Comparison of ENCODE assay signal across 16 cellular contexts in the genomic region with DNA sequence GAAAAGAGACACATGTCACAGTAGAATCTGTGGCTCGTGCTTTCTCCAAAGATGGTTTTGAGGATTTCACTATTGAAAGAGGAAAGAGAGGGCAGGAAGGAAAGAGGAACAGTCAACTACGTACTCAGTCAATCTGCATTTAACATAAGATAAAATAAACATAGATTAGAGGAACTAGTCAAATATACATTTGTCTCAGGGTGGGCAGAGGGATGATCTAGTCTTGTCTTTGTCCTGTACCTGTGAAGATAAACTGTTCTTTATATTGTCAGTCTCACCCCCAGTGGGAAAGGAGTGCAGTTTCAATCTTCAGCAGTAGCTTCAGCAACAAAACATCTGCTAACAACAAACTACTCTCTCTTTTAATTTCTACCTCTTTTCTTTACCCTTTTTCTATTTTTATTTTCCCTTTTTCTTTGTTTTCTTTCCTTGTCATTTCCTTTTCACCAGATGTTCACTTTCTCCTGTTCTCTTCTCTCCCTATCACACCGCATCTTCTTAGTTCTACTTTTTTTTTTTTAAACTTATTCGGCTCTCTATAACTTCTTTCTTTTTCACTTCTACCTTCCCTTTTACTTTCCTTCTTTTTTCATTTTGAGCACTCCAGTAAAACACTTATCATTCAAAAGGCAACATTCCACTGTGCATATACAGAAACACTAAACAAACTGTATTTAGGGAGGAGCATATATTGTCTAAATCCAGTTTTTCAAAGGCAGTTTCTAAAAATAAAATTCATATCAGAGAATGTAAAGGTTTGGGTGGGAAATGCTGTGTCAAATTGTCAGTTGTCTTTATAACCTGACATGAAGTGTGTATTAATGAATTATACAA. TPM values are rescaled to one million over a fixed set of nuclear protein-coding genes. Genes with fewer than 3 reads are reported as not detected.
DNase-seq lines count a peak whose midpoint lies in the region; ATAC-seq, FAIRE-seq and TF ChIP-seq lines count a peak whose summit lies in the region.
"Had no signal": no experiment of that assay in that cellular context is flagged by ENCODE, and none has a peak within 500 bp of the region (broad histone marks: within the 10 kb centered on the region; RNA-seq: fewer than 3 reads in every experiment).

No MANE protein-coding gene starts in this region.

- no peak for DNase-seq in IMR-90
- no peak for DNase-seq in dedifferentiated amniotic fluid mesenchymal stem cell (ENCODE audit: extremely low spot score)
- DNase-seq in NCI-H1417 (lab: John Stamatoyannopoulos, UW), result no peak
- no peak for DNase-seq in kidney
- DNase-seq: activated CD4-positive, alpha-beta T cell treated with anti-CD3 and anti-CD28 coated beads, Interleukin-2, amount 50 U/mL, for 48 hours; NCI-H187 treated with DMSO at 0.1 percent for 48 hours; NCI-H774; Right ventricle myocardium superior had no signal

- H3K14ac ChIP-seq in IMR-90 (replicated peaks; ENCODE audit: low read depth, low read length), result no peak overlapping the region; the same call in 1 of the 2 replicates

- no peak for TF ChIP-seq RAD21 in IMR-90 (IDR thresholded peaks at IDR 0.05; ENCODE audit: low read length)

- H3K4me2 ChIP-seq in IMR-90 (ENCODE audit: low read depth, low read length), result no peak overlapping the region
- H3K4me2 ChIP-seq: KMS-11 had no signal

- H3K79me1 ChIP-seq in IMR-90 (ENCODE audit: low read depth in 1 of 2, low read length in 2 of 2), result no peaks in the 10 kb centered on the region

- peak overlapping the region in 1 of 2 experiments; percentile 52; a peak in 1 of 4 replicates for H4K8ac ChIP-seq in IMR-90 (ENCODE audit: low read depth in 2 of 2, low read length in 2 of 2)

- no peak overlapping the region for H2AFZ ChIP-seq in IMR-90 (replicated peaks; ENCODE audit: low read length, poor library complexity)

- no peaks in the 10 kb centered on the region for H3K9me3 ChIP-seq in IMR-90 (ENCODE audit: control insufficient read depth, insufficient read depth, low read length)
- H3K9me3 ChIP-seq in mesodermal cell (ENCODE audit: control insufficient read depth, low read length), result no peaks in the 10 kb centered on the region
- no peaks in the 10 kb centered on the region for H3K9me3 ChIP-seq in kidney (ENCODE audit: control insufficient read depth in 1 of 2, low read length in 2 of 2)

- H3K4me3 ChIP-seq in IMR-90 (ENCODE audit: insufficient read depth, low read depth, low read length) (no peak overlapping the region), mesodermal cell (ENCODE audit: extremely low read depth, insufficient read depth, low read length, poor library complexity, severe bottlenecking) (no peak overlapping the region), kidney (ENCODE audit: low read length in 2 of 2) (no peak overlapping the region)

- in situ Hi-C loops in IMR-90 (cut with MboI; ENCODE audit: low sequenced_read_pairs), result no loop called here

- H2BK120ac ChIP-seq in IMR-90 (ENCODE audit: low read depth, low read length), result no peak overlapping the region

- no peak overlapping the region for H2BK15ac ChIP-seq in IMR-90 (ENCODE audit: low read depth, low read length)

- intact Hi-C loops in IMR-90 (cut with micrococcal nuclease), result no loop called here
- intact Hi-C loops in kidney (cut with DNase I), result no loop called here

- peak overlapping the region; percentile 24; the same call in 1 of the 2 replicates for H3K23ac ChIP-seq in IMR-90 (ENCODE audit: low read depth, low read length)

- no peaks in the 10 kb centered on the region for H3K27me3 ChIP-seq in IMR-90 (ENCODE audit: control insufficient read depth, insufficient read depth, low read length)

- H3K9ac ChIP-seq in IMR-90 (ENCODE audit: low read depth, low read length) (no peak overlapping the region), kidney (ENCODE audit: low read length in 2 of 2) (no peak overlapping the region)
- H3K9ac ChIP-seq: KMS-11 had no signal

- no peak overlapping the region for H3K56ac ChIP-seq in IMR-90 (ENCODE audit: extremely low read depth, insufficient read depth, low read length)

- no peak overlapping the region for H2AK9ac ChIP-seq in IMR-90 (replicated peaks; ENCODE audit: low read depth, low read length, poor library complexity)

- dilution Hi-C loops in IMR-90 (cut with HindIII; ENCODE audit: low sequenced_read_pairs, unreplicated experiment), result no loop called here

- BruUV-seq in IMR-90 (replicated peaks; lab: Mats Ljungman, UMichigan), result no TSS peak

- TF ChIP-seq CTCF in IMR-90 (conservative IDR thresholded peaks at IDR 0.05; ENCODE audit: low read depth, low read length), result no peak
- no peak for TF ChIP-seq CTCF in kidney (IDR thresholded peaks at IDR 0.05; ENCODE audit: borderline replicate concordance, extremely low read depth, insufficient read depth)

- H2BK20ac ChIP-seq in IMR-90 (ENCODE audit: low read depth, low read length), result peak overlapping the region; percentile 40; the same call in 1 of the 2 replicates

- peak; percentile 48 for ATAC-seq in GM18498 (IDR thresholded peaks at IDR 0.05; ENCODE audit: unreplicated experiment)
- peak; percentile 47 for ATAC-seq in GM19463 (IDR thresholded peaks at IDR 0.05; ENCODE audit: unreplicated experiment)
- ATAC-seq in IMR-90 (ENCODE audit: low read depth), result no peak
- no peak for ATAC-seq in GM19023 (IDR thresholded peaks at IDR 0.05; ENCODE audit: unreplicated experiment)

- FAIRE-seq in kidney (lab: Jason Lieb, UNC), result no peak
- FAIRE-seq: GM12891 had no signal

- POLR2A ChIA-PET in IMR-90 (lab: Charles Lee; ENCODE audit: unreplicated experiment), result no interaction called here

- H2AK5ac ChIP-seq in IMR-90 (ENCODE audit: low read depth, low read length), result no peak overlapping the region

- no peaks in the 10 kb centered on the region for H3K9me1 ChIP-seq in IMR-90 (ENCODE audit: insufficient read depth, low read length)

- no peak overlapping the region for H4K5ac ChIP-seq in IMR-90 (ENCODE audit: low read depth, low read length)

- H2BK5ac ChIP-seq in IMR-90 (ENCODE audit: low read depth, low read length, poor library complexity, severe bottlenecking), result no peak overlapping the region

- CTCF ChIA-PET in IMR-90 (lab: Yijun Ruan, JAX), result no interaction called here

- H4K20me1 ChIP-seq in IMR-90 (ENCODE audit: insufficient read depth, low read length), result no peaks in the 10 kb centered on the region

- H3K27ac ChIP-seq in IMR-90 (ENCODE audit: insufficient read depth, low read length) (no peak overlapping the region), mesodermal cell (ENCODE audit: low read depth, low read length, severe bottlenecking) (peak overlapping the region; percentile 69), kidney (ENCODE audit: low read depth in 2 of 2, low read length in 2 of 2) (no peak overlapping the region)
- H3K27ac ChIP-seq: KMS-11 had no signal

- H4K91ac ChIP-seq in IMR-90 (ENCODE audit: insufficient read depth, low read depth, low read length), result no peak overlapping the region

- peak overlapping the region; percentile 54; the same call in 1 of the 2 replicates for H3K18ac ChIP-seq in IMR-90 (ENCODE audit: low read depth, low read length)

- H3K4me1 ChIP-seq in IMR-90 (ENCODE audit: control insufficient read depth, insufficient read depth, low read length) (no peaks in the 10 kb centered on the region), mesodermal cell (ENCODE audit: control insufficient read depth, insufficient read depth, low read length, poor library complexity, severe bottlenecking) (peaks cover 19% of the 10 kb centered on the region), kidney (ENCODE audit: control insufficient read depth in 1 of 2, insufficient read depth in 1 of 2, low read depth in 1 of 2, low read length in 2 of 2) (no peaks in the 10 kb centered on the region)

- 100% methylated on average over 2 of the region's 4 CpGs; no CpG with 5 or more reads in 1 of the 2 experiments for WGBS in IMR-90 (ENCODE audit: extremely low coverage in 2 of 2, insufficient read length in 1 of 2), 2 experiments
- WGBS in mesodermal cell (ENCODE audit: insufficient coverage in 2 of 2), 2 experiments, result 87 to 100% methylated on average over 3 of the region's 4 CpGs

- no peak overlapping the region for H3K4ac ChIP-seq in IMR-90 (ENCODE audit: low read depth, low read length)

- no peaks in the 10 kb centered on the region for H3K36me3 ChIP-seq in IMR-90 (ENCODE audit: control insufficient read depth, insufficient read depth, low read length)
- no peaks in the 10 kb centered on the region for H3K36me3 ChIP-seq in mesodermal cell (ENCODE audit: control insufficient read depth, insufficient read depth, low read length)
- no peaks in the 10 kb centered on the region for H3K36me3 ChIP-seq in kidney (ENCODE audit: control insufficient read depth in 1 of 2, insufficient read depth in 2 of 2, low read length in 2 of 2)

- TF ChIP-seq POLR2A in IMR-90 (IDR thresholded peaks at IDR 0.05; ENCODE audit: low read depth, low read length), result no peak

TF ChIP-seq in IMR-90, 13 proteins besides CTCF, POLR2A, EP300 and RAD21:
- TF ChIP-seq RCOR1 (IDR thresholded peaks at IDR 0.05; ENCODE audit: insufficient replicate concordance, low read length) (no peak), MXI1 (IDR thresholded peaks at IDR 0.05; ENCODE audit: borderline replicate concordance, low read depth, low read length) (no peak), MAFK (IDR thresholded peaks at IDR 0.05; ENCODE audit: low read depth, low read length) (no peak), RFX5 (IDR thresholded peaks at IDR 0.05; ENCODE audit: low read depth, low read length) (no peak), CHD1 (IDR thresholded peaks at IDR 0.05; ENCODE audit: low read depth, low read length) (no peak), BHLHE40 (IDR thresholded peaks at IDR 0.05; ENCODE audit: low read depth, low read length) (no peak), MAZ (IDR thresholded peaks at IDR 0.05; ENCODE audit: borderline replicate concordance, low read depth, low read length) (no peak), SMC3 (IDR thresholded peaks at IDR 0.05; ENCODE audit: low read depth, low read length) (no peak)
- TF ChIP-seq, protein P1, sequence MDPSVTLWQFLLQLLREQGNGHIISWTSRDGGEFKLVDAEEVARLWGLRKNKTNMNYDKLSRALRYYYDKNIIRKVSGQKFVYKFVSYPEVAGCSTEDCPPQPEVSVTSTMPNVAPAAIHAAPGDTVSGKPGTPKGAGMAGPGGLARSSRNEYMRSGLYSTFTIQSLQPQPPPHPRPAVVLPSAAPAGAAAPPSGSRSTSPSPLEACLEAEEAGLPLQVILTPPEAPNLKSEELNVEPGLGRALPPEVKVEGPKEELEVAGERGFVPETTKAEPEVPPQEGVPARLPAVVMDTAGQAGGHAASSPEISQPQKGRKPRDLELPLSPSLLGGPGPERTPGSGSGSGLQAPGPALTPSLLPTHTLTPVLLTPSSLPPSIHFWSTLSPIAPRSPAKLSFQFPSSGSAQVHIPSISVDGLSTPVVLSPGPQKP (IDR thresholded peaks at IDR 0.05; ENCODE audit: borderline replicate concordance, low read depth, low read length), result no peak
TF ChIP-seq in IMR-90: peak in this region for 0.

RNA-seq across cellular contexts. Expression of a gene that starts 51.4 kb away (rescaled TPM):
- total RNA-seq in IMR-90 (2012; rRNA removed) (0.28 and 0.54 TPM in 2 replicates), kidney (64.6 TPM)
- polyA plus RNA-seq in IMR-90 (2012; rRNA removed) (0.11 and 0.19 TPM in 2 replicates), kidney (ENCODE audit: insufficient read depth, low read depth, low replicate concordance) (6.9 TPM)
- 0.05 and 0.10 TPM in 2 replicates for polyA plus RNA-seq in IMR-90 (2012; cell fraction: cytosol; rRNA removed)
- polyA plus RNA-seq in IMR-90 (2012; cell fraction: nucleus; rRNA removed; ENCODE audit: low replicate concordance), result 0.07 and 0.25 TPM in 2 replicates
- 12.1 TPM for polyA plus RNA-seq in mesodermal cell (2013, experiment 1 of 2)
- 16.5 TPM for polyA plus RNA-seq in mesodermal cell (2013, experiment 2 of 2)
- total RNA-seq: activated T-helper 2 cell treated with anti-CD3 and anti-CD28 coated beads, Interferon-gamma antibody, Interleukin-2, Interleukin-4, amounts not matched to agents 10 μg/mL and 5 μg/mL and 100 μg/mL, durations not matched to agents 14 hours and 24 hours and 36 hours; myocyte had no signal

Comparison
In these comparisons a context has a peak if more than half of its experiments do, and no peak if none do; other contexts are left out.
1. ATAC-seq: peak in GM18498 (single experiment) and GM19463 (single experiment); none in IMR-90 (single experiment) and GM19023 (single experiment).
2. RNA of a gene that starts 51.4 kb away (total RNA-seq): 64.6 TPM in kidney (single experiment); 0.28 to 0.54 TPM in IMR-90; every median in the first group is over 10 times any median in the second.